ENCODE assay signal across 2 cellular contexts in genomic region chr10:133318494-133319127, GRCh38.
A peak's percentile ranks its signal among the peaks of the same experiment; 100 is the strongest.
TF ChIP-seq lines count a peak whose summit lies in the region.

No MANE protein-coding gene starts in this region.

TF ChIP-seq in GM12891, 5 proteins besides CTCF, POLR2A, EP300 and RAD21:
- TF ChIP-seq SPI1 (IDR thresholded peaks at IDR 0.05; ENCODE audit: low read depth, low read length) (no peak), POU2F2 (IDR thresholded peaks at IDR 0.05; ENCODE audit: low read depth, low read length) (no peak), TAF1 (IDR thresholded peaks at IDR 0.05; ENCODE audit: low read depth, low read length) (no peak), POLR2AphosphoS5 (IDR thresholded peaks at IDR 0.05; ENCODE audit: low read depth, low read length) (no peak), PAX5 (IDR thresholded peaks at IDR 0.05; ENCODE audit: insufficient read depth, low read length, severe bottlenecking) (no peak)
TF ChIP-seq in GM12891: peak in this region for 0.

TF ChIP-seq in H1, 55 proteins besides CTCF, POLR2A, EP300 and RAD21:
- TF ChIP-seq JUND (IDR thresholded peaks at IDR 0.05; ENCODE audit: low read length) (no peak), ASH2L (IDR thresholded peaks at IDR 0.05; ENCODE audit: low read length) (peak; percentile 36), CREB1 (IDR thresholded peaks at IDR 0.05) (peak; percentile 73; the same call in 1 of the 2 replicates), BRCA1 (IDR thresholded peaks at IDR 0.05; ENCODE audit: low read depth, low read length) (no peak), SUZ12 (IDR thresholded peaks at IDR 0.05; ENCODE audit: low read length) (no peak), PHF8 (conservative IDR thresholded peaks at IDR 0.05; ENCODE audit: low read depth, low read length) (peak; percentile 60; the same call in 1 of the 2 replicates), EGR1 (IDR thresholded peaks at IDR 0.05; ENCODE audit: borderline replicate concordance, low read depth, low read length) (no peak), SIX5 (IDR thresholded peaks at IDR 0.05; ENCODE audit: low read depth, low read length) (no peak), HDAC2 (IDR thresholded peaks at IDR 0.05; ENCODE audit: borderline replicate concordance in 1 of 2, low read depth in 2 of 2, low read length in 2 of 2) (peak; percentile 86 to 94; a peak in 2 of 4 replicates), TCF12 (IDR thresholded peaks at IDR 0.05; ENCODE audit: low read depth, low read length) (0 out of 2 replicates have a peak, but pooled peaks have one; percentile 3), CTBP2 (IDR thresholded peaks at IDR 0.05; ENCODE audit: borderline replicate concordance, insufficient read depth, insufficient read length, low read length) (no peak), POU5F1 (IDR thresholded peaks at IDR 0.05; ENCODE audit: low read depth, low read length) (no peak), SP4 (IDR thresholded peaks at IDR 0.05; ENCODE audit: low read length) (no peak), SAP30 (IDR thresholded peaks at IDR 0.05; ENCODE audit: insufficient read depth, insufficient replicate concordance, low read length) (no peak), BACH1 (IDR thresholded peaks at IDR 0.05; ENCODE audit: low read length) (peak; percentile 84), EZH2 (IDR thresholded peaks at IDR 0.05; ENCODE audit: low read depth, low read length, severe bottlenecking) (no peak), YY1 (IDR thresholded peaks at IDR 0.05; ENCODE audit: low read depth, low read length) (peak; percentile 81), NRF1 (IDR thresholded peaks at IDR 0.05; ENCODE audit: low read depth, low read length) (no peak), SP1 (IDR thresholded peaks at IDR 0.05; ENCODE audit: low read depth, low read length) (no peak), POLR2AphosphoS5 (IDR thresholded peaks at IDR 0.05; ENCODE audit: low read depth, low read length) (no peak), TAF1 (IDR thresholded peaks at IDR 0.05; ENCODE audit: low read depth, low read length) (peak; percentile 88), CEBPB (IDR thresholded peaks at IDR 0.05; ENCODE audit: low read depth, low read length) (no peak), TAF7 (optimal IDR thresholded peaks at IDR 0.05; ENCODE audit: borderline replicate concordance, low read depth, low read length) (peak; percentile 70), CHD2 (IDR thresholded peaks at IDR 0.05; ENCODE audit: low read length) (no peak), TBP (IDR thresholded peaks at IDR 0.05; ENCODE audit: low read depth, low read length) (peak; percentile 88), CBX8 (IDR thresholded peaks at IDR 0.05; ENCODE audit: borderline replicate concordance, low read depth, low read length) (no peak), RBBP5 (IDR thresholded peaks at IDR 0.05; ENCODE audit: borderline replicate concordance, low read depth, low read length) (no peak), SIRT6 (IDR thresholded peaks at IDR 0.05; ENCODE audit: low read length) (no peak), TEAD4 (IDR thresholded peaks at IDR 0.05; ENCODE audit: low read depth, low read length) (no peak), GABPA (IDR thresholded peaks at IDR 0.05; ENCODE audit: borderline replicate concordance, insufficient read depth, low read length) (peak; percentile 72; the same call in 1 of the 2 replicates), RFX5 (IDR thresholded peaks at IDR 0.05; ENCODE audit: borderline replicate concordance, low read depth, low read length) (no peak), ATF3 (IDR thresholded peaks at IDR 0.05; ENCODE audit: insufficient read depth, low read depth, low read length) (no peak), RNF2 (IDR thresholded peaks at IDR 0.05; ENCODE audit: borderline replicate concordance, low read depth, low read length, missing control alignments, poor library complexity, severe bottlenecking) (no peak), SIN3A (conservative IDR thresholded peaks at IDR 0.05 in 1 of 2, IDR thresholded peaks at IDR 0.05 in 1 of 2; ENCODE audit: low read depth in 1 of 2, low read length in 2 of 2) (peak in 1 of 2 experiments; percentile 70; a peak in 1 of 4 replicates), KDM1A (IDR thresholded peaks at IDR 0.05; ENCODE audit: borderline replicate concordance, low read length) (no peak), KDM4A (IDR thresholded peaks at IDR 0.05; ENCODE audit: low read depth, low read length, severe bottlenecking) (peak; percentile 70)
- TF ChIP-seq, protein P1, sequence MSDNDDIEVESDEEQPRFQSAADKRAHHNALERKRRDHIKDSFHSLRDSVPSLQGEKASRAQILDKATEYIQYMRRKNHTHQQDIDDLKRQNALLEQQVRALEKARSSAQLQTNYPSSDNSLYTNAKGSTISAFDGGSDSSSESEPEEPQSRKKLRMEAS (IDR thresholded peaks at IDR 0.05), result peak; percentile 68
- TF ChIP-seq, protein P2, sequence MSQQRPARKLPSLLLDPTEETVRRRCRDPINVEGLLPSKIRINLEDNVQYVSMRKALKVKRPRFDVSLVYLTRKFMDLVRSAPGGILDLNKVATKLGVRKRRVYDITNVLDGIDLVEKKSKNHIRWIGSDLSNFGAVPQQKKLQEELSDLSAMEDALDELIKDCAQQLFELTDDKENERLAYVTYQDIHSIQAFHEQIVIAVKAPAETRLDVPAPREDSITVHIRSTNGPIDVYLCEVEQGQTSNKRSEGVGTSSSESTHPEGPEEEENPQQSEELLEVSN (IDR thresholded peaks at IDR 0.05), result no peak
- TF ChIP-seq, protein P3, sequence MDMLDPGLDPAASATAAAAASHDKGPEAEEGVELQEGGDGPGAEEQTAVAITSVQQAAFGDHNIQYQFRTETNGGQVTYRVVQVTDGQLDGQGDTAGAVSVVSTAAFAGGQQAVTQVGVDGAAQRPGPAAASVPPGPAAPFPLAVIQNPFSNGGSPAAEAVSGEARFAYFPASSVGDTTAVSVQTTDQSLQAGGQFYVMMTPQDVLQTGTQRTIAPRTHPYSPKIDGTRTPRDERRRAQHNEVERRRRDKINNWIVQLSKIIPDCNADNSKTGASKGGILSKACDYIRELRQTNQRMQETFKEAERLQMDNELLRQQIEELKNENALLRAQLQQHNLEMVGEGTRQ (IDR thresholded peaks at IDR 0.05; ENCODE audit: low read length), result no peak
TF ChIP-seq in H1: peak in this region for 14.
